In genomic region chr5:134114886-134115805, GRCh38 we compare ENCODE assay signal across 1 cellular context.
TF ChIP-seq lines count a peak whose summit lies in the region.

No MANE protein-coding gene starts in this region.

TF ChIP-seq in H1, 55 proteins besides CTCF, POLR2A, EP300 and RAD21 (continued from another document):
- no peak for TF ChIP-seq SP4 (IDR thresholded peaks at IDR 0.05; ENCODE audit: low read length)
- no peak for TF ChIP-seq HDAC6 (IDR thresholded peaks at IDR 0.05; ENCODE audit: low read depth, low read length)
- no peak for TF ChIP-seq CHD1 (IDR thresholded peaks at IDR 0.05; ENCODE audit: low read depth, low read length)
- no peak for TF ChIP-seq GTF2F1 (IDR thresholded peaks at IDR 0.05; ENCODE audit: borderline replicate concordance, low read depth, low read length)
- peak; percentile 66 for TF ChIP-seq KDM4A (IDR thresholded peaks at IDR 0.05; ENCODE audit: low read depth, low read length, severe bottlenecking)
- no peak for TF ChIP-seq NRF1 (IDR thresholded peaks at IDR 0.05; ENCODE audit: low read depth, low read length)
- TF ChIP-seq KDM1A (IDR thresholded peaks at IDR 0.05; ENCODE audit: borderline replicate concordance, low read length): 0 out of 2 replicates have a peak, but pooled peaks have one; percentile 16
- TF ChIP-seq SRF (IDR thresholded peaks at IDR 0.05; ENCODE audit: low read depth, low read length): 0 out of 2 replicates have a peak, but pooled peaks have one; percentile 9
- no peak for TF ChIP-seq SAP30 (IDR thresholded peaks at IDR 0.05; ENCODE audit: insufficient read depth, insufficient replicate concordance, low read length)
TF ChIP-seq in H1: peak in this region for 8.
